In genomic region chr2:59171019-59171418, GRCh38 we compare ENCODE assay signal across 1 cellular context.
TF ChIP-seq lines count a peak whose summit lies in the region.

No MANE protein-coding gene starts in this region.

TF ChIP-seq in HepG2, 621 proteins besides CTCF, POLR2A, EP300 and RAD21 (continued from another document):
- TF ChIP-seq ZBTB49 (CRISPR knock-in tag; IDR thresholded peaks at IDR 0.05; ENCODE audit: borderline replicate concordance) = no peak
- no peak for TF ChIP-seq ZNF138 (CRISPR knock-in tag; IDR thresholded peaks at IDR 0.05; ENCODE audit: low read depth)
- no peak for TF ChIP-seq MYNN (CRISPR knock-in tag; IDR thresholded peaks at IDR 0.05; ENCODE audit: low read depth)
- no peak for TF ChIP-seq PBX2 (CRISPR knock-in tag; IDR thresholded peaks at IDR 0.05)
- no peak for TF ChIP-seq RARG (CRISPR knock-in tag; IDR thresholded peaks at IDR 0.05; ENCODE audit: low read depth)
TF ChIP-seq in HepG2: peak in this region for 0.
